ENCODE assay signal across 1 cellular context in genomic region chr15:88331291-88331690, GRCh38.
TF ChIP-seq lines count a peak whose summit lies in the region.

No MANE protein-coding gene starts in this region.

TF ChIP-seq in K562, 482 proteins besides CTCF, POLR2A, EP300 and RAD21 (continued from another document):
- peak; percentile 64 for TF ChIP-seq PRDM10 (IDR thresholded peaks at IDR 0.05; ENCODE audit: partially characterized antibody)
- no peak for TF ChIP-seq NRF1 (conservative IDR thresholded peaks at IDR 0.05 in 1 of 2, IDR thresholded peaks at IDR 0.05 in 1 of 2)
- TF ChIP-seq NCOA1 (IDR thresholded peaks at IDR 0.05; ENCODE audit: low read depth), result no peak
- TF ChIP-seq DACH1 (IDR thresholded peaks at IDR 0.05; ENCODE audit: partially characterized antibody), result no peak
- TF ChIP-seq POLR2H (tag; IDR thresholded peaks at IDR 0.05; ENCODE audit: low read depth), result no peak
- peak in 1 of 2 experiments; percentile 22; a peak in 1 of 4 replicates for TF ChIP-seq RCOR1 (IDR thresholded peaks at IDR 0.05; ENCODE audit: borderline replicate concordance in 1 of 2, low read depth in 2 of 2, low read length in 2 of 2)
- TF ChIP-seq ZBTB7A (IDR thresholded peaks at IDR 0.05; ENCODE audit: borderline replicate concordance, control insufficient read depth, low read depth, low read length), result no peak
- TF ChIP-seq BCOR (IDR thresholded peaks at IDR 0.05), result no peak
- no peak for TF ChIP-seq MYC (IDR thresholded peaks at IDR 0.05; ENCODE audit: low read depth, low read length)
- TF ChIP-seq MYC (CRISPR knock-in tag; IDR thresholded peaks at IDR 0.05; ENCODE audit: borderline replicate concordance, low read depth), result no peak
- no peak for TF ChIP-seq ZFP30 (CRISPR knock-in tag; IDR thresholded peaks at IDR 0.05; ENCODE audit: borderline replicate concordance)
- TF ChIP-seq SLC30A9 (CRISPR knock-in tag; IDR thresholded peaks at IDR 0.05), result no peak
- TF ChIP-seq POLR2G (IDR thresholded peaks at IDR 0.05; ENCODE audit: low read depth, low read length), result no peak
- TF ChIP-seq ARID3B (CRISPR knock-in tag; IDR thresholded peaks at IDR 0.05; ENCODE audit: borderline replicate concordance), result no peak
- no peak for TF ChIP-seq PTRF (tag; IDR thresholded peaks at IDR 0.05)
- TF ChIP-seq DNMT1 (IDR thresholded peaks at IDR 0.05), result no peak
- no peak for TF ChIP-seq GABPA (tag; conservative IDR thresholded peaks at IDR 0.05; ENCODE audit: low read depth)
- peak; percentile 62 for TF ChIP-seq MAFK (IDR thresholded peaks at IDR 0.05; ENCODE audit: low read length)
- TF ChIP-seq TFE3 (CRISPR knock-in tag; IDR thresholded peaks at IDR 0.05), result no peak
- TF ChIP-seq NKRF (IDR thresholded peaks at IDR 0.05; ENCODE audit: borderline replicate concordance), result no peak
- no peak for TF ChIP-seq NR1H2 (CRISPR knock-in tag; IDR thresholded peaks at IDR 0.05)
- TF ChIP-seq ASH1L (IDR thresholded peaks at IDR 0.05; ENCODE audit: borderline replicate concordance, low read depth, partially characterized antibody), result no peak
- no peak for TF ChIP-seq ZNF124 (CRISPR knock-in tag; IDR thresholded peaks at IDR 0.05)
- no peak for TF ChIP-seq PHB2 (IDR thresholded peaks at IDR 0.05; ENCODE audit: low read depth)
- no peak for TF ChIP-seq SRSF7 (optimal IDR thresholded peaks at IDR 0.05; ENCODE audit: low read depth, low read length)
- peak; percentile 81 for TF ChIP-seq ZNF316 (IDR thresholded peaks at IDR 0.05)
- TF ChIP-seq MAFF (IDR thresholded peaks at IDR 0.05; ENCODE audit: low read length), result peak; percentile 57
- no peak for TF ChIP-seq U2AF2 (optimal IDR thresholded peaks at IDR 0.05; ENCODE audit: low read depth, low read length)
- TF ChIP-seq SETDB1 (IDR thresholded peaks at IDR 0.05; ENCODE audit: low read length), result no peak
- no peak for TF ChIP-seq ZHX1 (conservative IDR thresholded peaks at IDR 0.05; ENCODE audit: low read length)
- TF ChIP-seq SMC3 (conservative IDR thresholded peaks at IDR 0.05; ENCODE audit: insufficient read depth, low read depth, low read length), result 0 out of 2 replicates have a peak, but pooled peaks have one; percentile 22
- no peak for TF ChIP-seq ZNF518B (CRISPR knock-in tag; IDR thresholded peaks at IDR 0.05)
- TF ChIP-seq NONO (IDR thresholded peaks at IDR 0.05; ENCODE audit: low read depth in 2 of 2, low read length in 1 of 2), result no peak
- TF ChIP-seq TSC22D4 (tag; IDR thresholded peaks at IDR 0.05), result no peak
- TF ChIP-seq NCOA6 (IDR thresholded peaks at IDR 0.05), result no peak
- TF ChIP-seq ETS1 (conservative IDR thresholded peaks at IDR 0.05; ENCODE audit: control insufficient read depth, low read depth, low read length), result no peak
- TF ChIP-seq NR2C2 (CRISPR knock-in tag; IDR thresholded peaks at IDR 0.05), result no peak
- TF ChIP-seq NR2C2 (tag; IDR thresholded peaks at IDR 0.05), result no peak
- no peak for TF ChIP-seq ZNF79 (CRISPR knock-in tag; IDR thresholded peaks at IDR 0.05; ENCODE audit: low read depth)
- TF ChIP-seq XRCC5 (IDR thresholded peaks at IDR 0.05; ENCODE audit: low read depth, low read length), result 0 out of 2 replicates have a peak, but pooled peaks have one; percentile 32
- TF ChIP-seq TCF7L2 (IDR thresholded peaks at IDR 0.05; ENCODE audit: low read depth, low read length), result no peak
- peak; percentile 73 for TF ChIP-seq MAFG (tag; conservative IDR thresholded peaks at IDR 0.05)
- TF ChIP-seq ARID3A (IDR thresholded peaks at IDR 0.05; ENCODE audit: borderline replicate concordance, low read depth, low read length), result no peak
